Comparison of ENCODE assay signal across 1 cellular context in genomic region chr17:2251098-2251497, GRCh38.
TF ChIP-seq lines count a peak whose summit lies in the region.

No MANE protein-coding gene starts in this region.

TF ChIP-seq in IMR-90, 13 proteins besides CTCF, POLR2A, EP300 and RAD21:
- no peak for TF ChIP-seq CHD1 (IDR thresholded peaks at IDR 0.05; ENCODE audit: low read depth, low read length)
- TF ChIP-seq SMC3 (IDR thresholded peaks at IDR 0.05; ENCODE audit: low read depth, low read length): no peak
- TF ChIP-seq MXI1 (IDR thresholded peaks at IDR 0.05; ENCODE audit: borderline replicate concordance, low read depth, low read length): no peak
- TF ChIP-seq CEBPB (IDR thresholded peaks at IDR 0.05; ENCODE audit: low read depth, low read length): no peak
- TF ChIP-seq MAZ (IDR thresholded peaks at IDR 0.05; ENCODE audit: borderline replicate concordance, low read depth, low read length): no peak
- no peak for TF ChIP-seq BHLHE40 (IDR thresholded peaks at IDR 0.05; ENCODE audit: low read depth, low read length)
- no peak for TF ChIP-seq RFX5 (IDR thresholded peaks at IDR 0.05; ENCODE audit: low read depth, low read length)
- TF ChIP-seq, protein P1, sequence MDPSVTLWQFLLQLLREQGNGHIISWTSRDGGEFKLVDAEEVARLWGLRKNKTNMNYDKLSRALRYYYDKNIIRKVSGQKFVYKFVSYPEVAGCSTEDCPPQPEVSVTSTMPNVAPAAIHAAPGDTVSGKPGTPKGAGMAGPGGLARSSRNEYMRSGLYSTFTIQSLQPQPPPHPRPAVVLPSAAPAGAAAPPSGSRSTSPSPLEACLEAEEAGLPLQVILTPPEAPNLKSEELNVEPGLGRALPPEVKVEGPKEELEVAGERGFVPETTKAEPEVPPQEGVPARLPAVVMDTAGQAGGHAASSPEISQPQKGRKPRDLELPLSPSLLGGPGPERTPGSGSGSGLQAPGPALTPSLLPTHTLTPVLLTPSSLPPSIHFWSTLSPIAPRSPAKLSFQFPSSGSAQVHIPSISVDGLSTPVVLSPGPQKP (IDR thresholded peaks at IDR 0.05; ENCODE audit: borderline replicate concordance, low read depth, low read length): no peak
- TF ChIP-seq, protein P2, sequence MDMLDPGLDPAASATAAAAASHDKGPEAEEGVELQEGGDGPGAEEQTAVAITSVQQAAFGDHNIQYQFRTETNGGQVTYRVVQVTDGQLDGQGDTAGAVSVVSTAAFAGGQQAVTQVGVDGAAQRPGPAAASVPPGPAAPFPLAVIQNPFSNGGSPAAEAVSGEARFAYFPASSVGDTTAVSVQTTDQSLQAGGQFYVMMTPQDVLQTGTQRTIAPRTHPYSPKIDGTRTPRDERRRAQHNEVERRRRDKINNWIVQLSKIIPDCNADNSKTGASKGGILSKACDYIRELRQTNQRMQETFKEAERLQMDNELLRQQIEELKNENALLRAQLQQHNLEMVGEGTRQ (IDR thresholded peaks at IDR 0.05; ENCODE audit: low read depth, low read length): no peak
- no peak for TF ChIP-seq NFE2L2 (IDR thresholded peaks at IDR 0.05; ENCODE audit: low read depth, low read length)
- no peak for TF ChIP-seq MAFK (IDR thresholded peaks at IDR 0.05; ENCODE audit: low read depth, low read length)
